Comparison of ENCODE assay signal across 1 cellular context in the genomic region with DNA sequence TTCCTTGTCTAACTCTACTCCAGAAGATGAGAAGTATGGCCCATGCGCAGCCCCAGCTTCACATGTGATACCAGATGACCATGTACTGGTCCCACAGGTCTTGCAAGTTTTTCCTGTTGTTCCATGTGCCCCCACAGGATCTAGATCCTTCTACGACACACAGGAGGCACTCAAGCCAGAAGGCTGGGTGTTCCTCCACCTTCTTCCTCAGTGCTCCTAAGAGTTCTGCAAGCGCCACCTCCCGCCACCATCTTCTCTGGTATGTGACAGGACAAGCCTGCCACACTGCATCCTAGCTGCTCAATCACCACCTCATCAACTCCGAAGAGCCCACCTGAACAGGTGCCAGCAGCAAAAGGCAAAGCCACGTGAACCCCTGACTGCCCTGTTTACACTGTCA.
TF ChIP-seq lines count a peak whose summit lies in the region.

No MANE protein-coding gene starts in this region.

TF ChIP-seq in HepG2, 621 proteins besides CTCF, POLR2A, EP300 and RAD21:
- TF ChIP-seq ZNF44 (CRISPR knock-in tag; IDR thresholded peaks at IDR 0.05) (no peak), ZNF121 (CRISPR knock-in tag; IDR thresholded peaks at IDR 0.05) (no peak), ZNF775 (CRISPR knock-in tag; IDR thresholded peaks at IDR 0.05; ENCODE audit: borderline replicate concordance) (no peak), ZNF678 (CRISPR knock-in tag; IDR thresholded peaks at IDR 0.05) (no peak), HOXA7 (CRISPR knock-in tag; IDR thresholded peaks at IDR 0.05) (no peak), ZFP37 (CRISPR knock-in tag; IDR thresholded peaks at IDR 0.05; ENCODE audit: borderline replicate concordance) (no peak), ZBTB44 (CRISPR knock-in tag; IDR thresholded peaks at IDR 0.05) (no peak), KMT2B (CRISPR knock-in tag; IDR thresholded peaks at IDR 0.05) (no peak), PHF5A (CRISPR knock-in tag; IDR thresholded peaks at IDR 0.05; ENCODE audit: low read depth, unreplicated experiment) (no peak), DDIT3 (CRISPR knock-in tag; IDR thresholded peaks at IDR 0.05) (no peak), TRIM24 (CRISPR knock-in tag; IDR thresholded peaks at IDR 0.05) (no peak), ZNF264 (CRISPR knock-in tag; IDR thresholded peaks at IDR 0.05) (no peak), ZHX2 (IDR thresholded peaks at IDR 0.05; ENCODE audit: low read depth) (no peak), ZHX2 (CRISPR knock-in tag; IDR thresholded peaks at IDR 0.05; ENCODE audit: borderline replicate concordance) (no peak), MAZ (IDR thresholded peaks at IDR 0.05; ENCODE audit: borderline replicate concordance, low read depth, low read length) (no peak), MAZ (CRISPR knock-in tag; IDR thresholded peaks at IDR 0.05; ENCODE audit: low read depth) (no peak)
- TF ChIP-seq, protein P1, sequence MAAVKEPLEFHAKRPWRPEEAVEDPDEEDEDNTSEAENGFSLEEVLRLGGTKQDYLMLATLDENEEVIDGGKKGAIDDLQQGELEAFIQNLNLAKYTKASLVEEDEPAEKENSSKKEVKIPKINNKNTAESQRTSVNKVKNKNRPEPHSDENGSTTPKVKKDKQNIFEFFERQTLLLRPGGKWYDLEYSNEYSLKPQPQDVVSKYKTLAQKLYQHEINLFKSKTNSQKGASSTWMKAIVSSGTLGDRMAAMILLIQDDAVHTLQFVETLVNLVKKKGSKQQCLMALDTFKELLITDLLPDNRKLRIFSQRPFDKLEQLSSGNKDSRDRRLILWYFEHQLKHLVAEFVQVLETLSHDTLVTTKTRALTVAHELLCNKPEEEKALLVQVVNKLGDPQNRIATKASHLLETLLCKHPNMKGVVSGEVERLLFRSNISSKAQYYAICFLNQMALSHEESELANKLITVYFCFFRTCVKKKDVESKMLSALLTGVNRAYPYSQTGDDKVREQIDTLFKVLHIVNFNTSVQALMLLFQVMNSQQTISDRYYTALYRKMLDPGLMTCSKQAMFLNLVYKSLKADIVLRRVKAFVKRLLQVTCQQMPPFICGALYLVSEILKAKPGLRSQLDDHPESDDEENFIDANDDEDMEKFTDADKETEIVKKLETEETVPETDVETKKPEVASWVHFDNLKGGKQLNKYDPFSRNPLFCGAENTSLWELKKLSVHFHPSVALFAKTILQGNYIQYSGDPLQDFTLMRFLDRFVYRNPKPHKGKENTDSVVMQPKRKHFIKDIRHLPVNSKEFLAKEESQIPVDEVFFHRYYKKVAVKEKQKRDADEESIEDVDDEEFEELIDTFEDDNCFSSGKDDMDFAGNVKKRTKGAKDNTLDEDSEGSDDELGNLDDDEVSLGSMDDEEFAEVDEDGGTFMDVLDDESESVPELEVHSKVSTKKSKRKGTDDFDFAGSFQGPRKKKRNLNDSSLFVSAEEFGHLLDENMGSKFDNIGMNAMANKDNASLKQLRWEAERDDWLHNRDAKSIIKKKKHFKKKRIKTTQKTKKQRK (IDR thresholded peaks at IDR 0.05; ENCODE audit: low read length), result no peak
